Comparison of ENCODE assay signal across 31 cellular contexts in the genomic region with DNA sequence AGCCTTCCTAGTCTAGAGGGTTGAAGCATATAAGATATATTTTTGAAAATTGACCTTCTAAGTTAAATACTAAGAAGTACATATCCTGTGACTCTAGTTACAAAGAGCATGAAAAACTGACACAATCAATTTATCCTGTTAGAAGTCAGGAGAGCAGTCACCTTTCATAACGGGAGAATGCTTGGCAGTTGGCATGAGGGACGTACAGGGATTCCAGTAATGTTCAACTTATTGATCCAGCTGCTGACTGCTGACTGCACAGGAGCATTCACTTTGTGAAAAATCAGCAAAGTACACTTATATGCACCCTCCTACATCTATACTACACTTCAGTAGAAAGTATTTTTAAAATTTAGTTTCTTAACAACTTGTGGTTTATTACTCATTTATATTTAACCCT. TPM values are rescaled to one million over a fixed set of nuclear protein-coding genes. Genes with fewer than 3 reads are reported as not detected.
"Had no signal": no experiment of that assay in that cellular context is flagged by ENCODE, and none has a peak within 500 bp of the region (broad histone marks: within the 10 kb centered on the region; RNA-seq: fewer than 3 reads in every experiment).

No MANE protein-coding gene starts in this region.

- H3K9me3 ChIP-seq: ascending aorta had no signal

- DNase-seq: activated CD4-positive, alpha-beta memory T cell treated with anti-CD3 and anti-CD28 coated beads, Interleukin-2, amount 10 ng/mL, durations not matched to agents 7 days and 5 days; activated CD4-positive, alpha-beta T cell treated with anti-CD3 and anti-CD28 coated beads for 1 hour; activated CD4-positive, alpha-beta T cell treated with anti-CD3 and anti-CD28 coated beads for 36 hours; activated CD4-positive, alpha-beta T cell treated with anti-CD3 and anti-CD28 coated beads for 48 hours; activated CD4-positive, alpha-beta T cell treated with anti-CD3 and anti-CD28 coated beads, Interleukin-2, amount 10 ng/mL, durations not matched to agents 7 days and 5 days; activated CD4-positive, alpha-beta T cell treated with anti-CD3 and anti-CD28 coated beads, Interleukin-2, amount 50 U/mL, for 48 hours; activated CD4-positive, CD25-positive, alpha-beta regulatory T cell; activated CD8-positive, alpha-beta memory T cell treated with anti-CD3 and anti-CD28 coated beads for 24 hours; activated CD8-positive, alpha-beta memory T cell treated with anti-CD3 and anti-CD28 coated beads, Interleukin-2, amount 10 ng/mL, durations not matched to agents 7 days and 5 days; activated CD8-positive, alpha-beta memory T cell treated with anti-CD3 and anti-CD28 coated beads, Interleukin-2, amount 50 U/mL, for 48 hours; activated CD8-positive, alpha-beta T cell treated with anti-CD3 and anti-CD28 coated beads, Interleukin-2, amount 10 ng/mL, durations not matched to agents 7 days and 5 days; activated effector memory CD4-positive, alpha-beta T cell treated with Interleukin-2 at 50 U/mL for 16 hours; activated gamma-delta T cell; activated naive CD4-positive, alpha-beta T cell treated with anti-CD3 and anti-CD28 coated beads, Interleukin-2, amount 10 ng/mL, durations not matched to agents 7 days and 5 days; activated naive CD4-positive, alpha-beta T cell treated with Interleukin-2 at 50 U/mL for 16 hours; activated naive CD8-positive, alpha-beta T cell treated with anti-CD3 and anti-CD28 coated beads, Interleukin-2, amount 10 ng/mL, durations not matched to agents 7 days and 5 days; activated naive CD8-positive, alpha-beta T cell treated with anti-CD3 and anti-CD28 coated beads, Interleukin-2, amount 50 U/mL, for 24 hours; activated T-cell treated with anti-CD3 and anti-CD28 coated beads, Interleukin-2, amount 50 U/mL, for 24 hours; activated T-cell treated with anti-CD3 and anti-CD28 coated beads, Interleukin-2, amount 50 U/mL, for 48 hours; amygdala; anterior cingulate cortex; cerebellar nuclear complex; T-helper 1 cell; T-helper 2 cell; T-helper 9 cell; WERI-Rb-1 had no signal

- H3K27me3 ChIP-seq: ascending aorta, cardiac muscle cell had no signal

- H3K27ac ChIP-seq: ascending aorta, cardiac muscle cell, WERI-Rb-1 had no signal

- ATAC-seq: activated CD4-positive, alpha-beta T cell treated with anti-CD3 and anti-CD28 coated beads for 36 hours; activated CD4-positive, CD25-positive, alpha-beta regulatory T cell treated with anti-CD3 and anti-CD28 coated beads, Interleukin-2, amount 50 U/mL, for 24 hours; activated CD8-positive, alpha-beta memory T cell treated with anti-CD3 and anti-CD28 coated beads, Interleukin-2, amount 10 ng/mL, durations not matched to agents 7 days and 5 days; activated CD8-positive, alpha-beta T cell treated with anti-CD3 and anti-CD28 coated beads, Interleukin-2, amount 10 ng/mL, durations not matched to agents 7 days and 5 days; activated naive CD8-positive, alpha-beta T cell treated with anti-CD3 and anti-CD28 coated beads, Interleukin-2, amount 50 U/mL, for 24 hours; WTC11 had no signal

- H3K4me3 ChIP-seq: ascending aorta, cardiac muscle cell had no signal

- H3K36me3 ChIP-seq: ascending aorta, cardiac muscle cell, WERI-Rb-1 had no signal

RNA-seq across cellular contexts. Expression of a gene that starts 4.2 kb away (rescaled TPM):
- total RNA-seq: activated CD4-positive, alpha-beta memory T cell treated with anti-CD3 and anti-CD28 coated beads, Interleukin-2, amount 10 ng/mL, durations not matched to agents 7 days and 5 days; activated CD4-positive, alpha-beta T cell treated with anti-CD3 and anti-CD28 coated beads for 36 hours; activated CD4-positive, alpha-beta T cell treated with anti-CD3 and anti-CD28 coated beads, Interleukin-2, amount 10 ng/mL, durations not matched to agents 7 days and 5 days; activated CD8-positive, alpha-beta memory T cell treated with anti-CD3 and anti-CD28 coated beads, Interleukin-2, amount 10 ng/mL, durations not matched to agents 7 days and 5 days; activated CD8-positive, alpha-beta T cell treated with anti-CD3 and anti-CD28 coated beads, Interleukin-2, amount 10 ng/mL, durations not matched to agents 7 days and 5 days; activated naive CD8-positive, alpha-beta T cell treated with anti-CD3 and anti-CD28 coated beads, Interleukin-2, amount 10 ng/mL, durations not matched to agents 7 days and 5 days; activated T-helper 2 cell treated with anti-CD3 and anti-CD28 coated beads, Interferon-gamma antibody, Interleukin-2, Interleukin-4, amounts not matched to agents 10 μg/mL and 5 μg/mL and 100 μg/mL, durations not matched to agents 14 hours and 24 hours and 36 hours had no signal
